ENCODE assay signal across 17 cellular contexts in the genomic region with DNA sequence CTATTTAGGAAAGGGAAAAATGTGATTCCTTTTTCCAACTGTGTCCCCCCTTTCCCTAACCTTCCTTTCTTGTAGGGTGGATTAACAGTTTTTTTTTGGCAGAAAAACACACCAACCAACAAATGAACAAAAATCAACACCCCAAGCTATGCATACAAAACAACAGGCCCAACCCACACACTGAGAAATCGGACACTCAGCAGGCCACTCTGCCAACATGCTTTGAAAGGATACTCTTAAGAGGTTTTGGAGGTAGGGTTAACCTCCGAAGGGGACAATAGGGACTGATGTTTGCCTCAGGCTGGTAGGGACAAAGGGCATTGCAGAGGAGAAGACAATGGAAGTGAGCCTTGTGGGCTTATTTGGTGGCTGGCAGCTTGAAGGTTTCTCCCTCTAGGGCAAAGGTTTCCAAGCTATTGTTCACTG. TPM values are rescaled to one million over a fixed set of nuclear protein-coding genes. Genes with fewer than 3 reads are reported as not detected.
A peak's percentile ranks its signal among the peaks of the same experiment; 100 is the strongest.
DNase-seq lines count a peak whose midpoint lies in the region; ATAC-seq, FAIRE-seq and TF ChIP-seq lines count a peak whose summit lies in the region.
"Had no signal": no experiment of that assay in that cellular context is flagged by ENCODE, and none has a peak within 500 bp of the region (broad histone marks: within the 10 kb centered on the region; RNA-seq: fewer than 3 reads in every experiment).

No MANE protein-coding gene starts in this region.

- TF ChIP-seq POLR2A in HepG2 (IDR thresholded peaks at IDR 0.05; ENCODE audit: insufficient read depth in 1 of 2, low read depth in 2 of 2, low read length in 2 of 2) (no peak), right lobe of liver (IDR thresholded peaks at IDR 0.05) (no peak)

- in situ Hi-C loops in HepG2 (cut with HindIII; ENCODE audit: extremely low pct_ligation_motif_present, low pct_unique_long_range_greater_than_20kb) = no loop called here

- no peaks in the 10 kb centered on the region for H3K79me2 ChIP-seq in HepG2 (ENCODE audit: insufficient read depth, low read length)
- H3K79me2 ChIP-seq in PC-3 (ENCODE audit: low read length) = no peaks in the 10 kb centered on the region

- H3K9ac ChIP-seq in HepG2 (ENCODE audit: insufficient read depth, low read depth, low read length) = peak overlapping the region; percentile 26; the same call in 1 of the 2 replicates
- no peak overlapping the region for H3K9ac ChIP-seq in PC-3 (ENCODE audit: low read length)

- peaks cover 0 to 5% of the 10 kb centered on the region in 2 donors for H3K4me1 Mint-ChIP-seq in natural killer cell

- H3K9me3 ChIP-seq in HepG2 (ENCODE audit: low read length) (no peaks in the 10 kb centered on the region), right lobe of liver (no peaks in the 10 kb centered on the region), PC-3 (ENCODE audit: low read length) (no peaks in the 10 kb centered on the region)
- H3K9me3 ChIP-seq: BE2C had no signal

- H3K36me3 Mint-ChIP-seq in natural killer cell = no peaks in the 10 kb centered on the region

- H3K4me3 ChIP-seq in HepG2 (replicated peaks in 1 of 3; ENCODE audit: insufficient read depth in 1 of 3, low read depth in 2 of 3, low read length in 3 of 3) (0 out of 6 replicates have a peak overlapping the region, but pooled peaks of 1 of the 3 experiments have one; percentile 65), right lobe of liver (no peak overlapping the region), PC-3 (ENCODE audit: low read length) (no peak overlapping the region)

- FAIRE-seq in HepG2 (lab: Jason Lieb, UNC) = peak; percentile 83
- FAIRE-seq: RCC 7860, TTC549 had no signal

- H3K27me3 ChIP-seq in HepG2 (ENCODE audit: control insufficient read depth in 1 of 2, insufficient read depth in 2 of 2, low read length in 2 of 2) (no peaks in the 10 kb centered on the region), right lobe of liver (no peaks in the 10 kb centered on the region), PC-3 (ENCODE audit: low read length) (no peaks in the 10 kb centered on the region)
- H3K27me3 ChIP-seq: BE2C had no signal

- no peaks in the 10 kb centered on the region for H3K9me3 Mint-ChIP-seq in natural killer cell

- H4K20me1 ChIP-seq in HepG2 (ENCODE audit: insufficient read depth, low read length) = no peaks in the 10 kb centered on the region
- H4K20me1 ChIP-seq in PC-3 (ENCODE audit: low read length) = no peaks in the 10 kb centered on the region

- H3K4me3 Mint-ChIP-seq in natural killer cell = no peak overlapping the region
- H3K4me3 Mint-ChIP-seq: CD4-positive, alpha-beta memory T cell; T-helper 17 cell had no signal

- DNase-seq in HepG2 (ENCODE audit: low spot score) (peak; percentile 34), right lobe of liver (no peak), NCI-H146 treated with DMSO at 0.1 percent for 48 hours (lab: John Stamatoyannopoulos, UW; ENCODE audit: unreplicated experiment) (peak; percentile 18), PC-3 (no peak), natural killer cell (no peak), GM19240 (ENCODE audit: insufficient read length, low spot score) (no peak)
- DNase-seq in activated CD4-positive, alpha-beta T cell treated with anti-CD3 and anti-CD28 coated beads for 48 hours = no peak
- DNase-seq: ACHN; BE2C; CD4-positive, alpha-beta memory T cell; Karpas-422; NCI-H2081 treated with DMSO at 0.1 percent for 48 hours; NCI-H524 treated with DMSO at 0.1 percent for 48 hours; SIG-M5; T-helper 17 cell had no signal

- H3F3A ChIP-seq in PC-3 (ENCODE audit: low read length, unreplicated experiment) = no peaks in the 10 kb centered on the region

- ATAC-seq in HepG2 (peak; percentile 17), right lobe of liver (no peak), PC-3 (no peak; the same call in none of the 2 replicates), natural killer cell (no peak)
- ATAC-seq: T-helper 17 cell had no signal

- POLR2A ChIA-PET in HepG2 (lab: Yijun Ruan, JAX) = interaction anchor here (1.6 to 1.9 kb wide), 2 partner anchors 10 to 14 kb away, joined by 5 to 6 read pairs; no protein-coding TSS in a partner anchor
- POLR2A ChIA-PET in PC-3 (lab: Charles Lee; ENCODE audit: unreplicated experiment) = no interaction called here

- H3K4me1 ChIP-seq in HepG2 (ENCODE audit: insufficient read depth, low read length) (peaks cover 52% of the 10 kb centered on the region), right lobe of liver (no peaks in the 10 kb centered on the region), PC-3 (ENCODE audit: insufficient read depth, low read length) (peaks cover 7% of the 10 kb centered on the region)
- H3K4me1 ChIP-seq: BE2C had no signal

- BruUV-seq in HepG2 (replicated peaks; lab: Mats Ljungman, UMichigan) = no TSS peak
- no TSS peak for BruUV-seq in PC-3 (replicated peaks; lab: Mats Ljungman, UMichigan)

- TF ChIP-seq EP300 in HepG2 (IDR thresholded peaks at IDR 0.05; ENCODE audit: low read depth in 2 of 2, low read length in 2 of 2) (no peak), HepG2 (CRISPR knock-in tag; IDR thresholded peaks at IDR 0.05; ENCODE audit: borderline replicate concordance) (no peak)

- no peak overlapping the region for H3K27ac Mint-ChIP-seq in natural killer cell
- H3K27ac Mint-ChIP-seq: CD4-positive, alpha-beta memory T cell; T-helper 17 cell had no signal

- no peak for TF ChIP-seq CTCF in HepG2 (CRISPR knock-in tag; IDR thresholded peaks at IDR 0.05)
- no peak for TF ChIP-seq CTCF in right lobe of liver (IDR thresholded peaks at IDR 0.05)
- no peak for TF ChIP-seq CTCF in PC-3 (conservative IDR thresholded peaks at IDR 0.05; ENCODE audit: low read depth, low read length)
- TF ChIP-seq CTCF in natural killer cell (IDR thresholded peaks at IDR 0.05) = no peak

- CTCF ChIA-PET in HepG2 (lab: Yijun Ruan, JAX; ENCODE audit: low intra/inter-chr PET ratio, low total read pairs) = no interaction called here
- CTCF ChIA-PET in PC-3 (lab: Charles Lee) = interaction anchor here (0.6 kb wide), 1 partner anchor 57 kb away, joined by 3 read pairs; no protein-coding TSS in a partner anchor

- 33% methylated on average over 2 of the region's 2 CpGs for WGBS in HepG2 (ENCODE audit: low lambda C conversion rate)
- 49% methylated on average over 2 of the region's 2 CpGs for WGBS in right lobe of liver (ENCODE audit: insufficient coverage, low coverage, low lambda C conversion rate, missing lambda C conversion rate)

- peaks cover 6 to 16% of the 10 kb centered on the region in 2 experiments for H3K36me3 ChIP-seq in HepG2 (replicated peaks in 1 of 2; ENCODE audit: control insufficient read depth in 1 of 2, insufficient read depth in 2 of 2, low read length in 2 of 2)
- no peaks in the 10 kb centered on the region for H3K36me3 ChIP-seq in right lobe of liver
- H3K36me3 ChIP-seq in PC-3 (ENCODE audit: low read depth, low read length) = no peaks in the 10 kb centered on the region
- H3K36me3 ChIP-seq: BE2C had no signal

- intact Hi-C loops in HepG2 (cut with micrococcal nuclease; ENCODE audit: unreplicated experiment) (no loop called here), right lobe of liver (cut with DNase I) (no loop called here), PC-3 (cut with micrococcal nuclease) (no loop called here), natural killer cell (cut with micrococcal nuclease) (no loop called here)

- H3K9me2 ChIP-seq in PC-3 (replicated peaks; ENCODE audit: low read length) = no peaks in the 10 kb centered on the region

- no peak overlapping the region for H2AFZ ChIP-seq in HepG2 (ENCODE audit: low read length)
- H2AFZ ChIP-seq in PC-3 (ENCODE audit: low read length) = peak overlapping the region; percentile 53; the same call in 1 of the 2 replicates

- TF ChIP-seq RAD21 in HepG2 (CRISPR knock-in tag; IDR thresholded peaks at IDR 0.05) = no peak

- H3K27ac ChIP-seq in HepG2 (ENCODE audit: extremely low read length, insufficient read depth, low read length) (peak overlapping the region; percentile 20), right lobe of liver (no peak overlapping the region), PC-3 (ENCODE audit: low read length) (no peak overlapping the region)

- peak overlapping the region; percentile 88 for H3K4me2 ChIP-seq in HepG2 (ENCODE audit: low read depth, low read length)
- H3K4me2 ChIP-seq in PC-3 (ENCODE audit: low read length) = no peak overlapping the region

- peaks cover under 1 to 8% of the 10 kb centered on the region in 2 donors for H3K27me3 Mint-ChIP-seq in natural killer cell (ENCODE audit: low read depth in 2 of 2)

TF ChIP-seq in HepG2, 621 proteins besides CTCF, POLR2A, EP300 and RAD21 (continues in another document):
- TF ChIP-seq MIXL1 (CRISPR knock-in tag; IDR thresholded peaks at IDR 0.05) (no peak), ZNF724P (CRISPR knock-in tag; IDR thresholded peaks at IDR 0.05; ENCODE audit: borderline replicate concordance) (peak; percentile 24; the same call in 1 of the 2 replicates)

RNA-seq across cellular contexts. Expression of gene POLE4, which starts 33.1 kb away (rescaled TPM):
- total RNA-seq in HepG2 (2016; rRNA removed; fragmentation: Illumina TruSeq; extraction: Trizol) = 106 and 143 TPM in 2 replicates
- 94.0 and 107 TPM in 2 replicates for total RNA-seq in HepG2 (2016; cell fraction: cytosol; rRNA removed; fragmentation: Illumina TruSeq; extraction: Trizol; ENCODE audit: low read depth)
- total RNA-seq in HepG2 (2016; cell fraction: insoluble cytoplasmic fraction; rRNA removed; fragmentation: Illumina TruSeq; extraction: Trizol) = 104 and 137 TPM in 2 replicates
- 150 and 161 TPM in 2 replicates for total RNA-seq in HepG2 (2016; cell fraction: membrane; rRNA removed; fragmentation: Illumina TruSeq; extraction: Trizol)
- 60.9 and 61.8 TPM in 2 replicates for total RNA-seq in HepG2 (2016; cell fraction: nucleus; rRNA removed; fragmentation: Illumina TruSeq; extraction: Trizol)
- 88.0 and 116 TPM in 2 replicates for polyA plus RNA-seq in HepG2 (2011; rRNA removed)
- polyA plus RNA-seq in HepG2 (2011; cell fraction: cytosol; rRNA removed) = 52.2 and 52.3 TPM in 2 replicates
- 21.1 and 23.6 TPM in 2 replicates for polyA plus RNA-seq in HepG2 (2011; cell fraction: nucleus; rRNA removed)
- polyA plus RNA-seq in HepG2 (2012) = 93.6 and 130 TPM in 2 replicates
- polyA plus RNA-seq in HepG2 (2016; cell fraction: cytosol; fragmentation: Illumina TruSeq; extraction: Trizol; ENCODE audit: low read depth) = 173 and 208 TPM in 2 replicates
- polyA plus RNA-seq in HepG2 (2016; cell fraction: insoluble cytoplasmic fraction; fragmentation: Illumina TruSeq; extraction: Trizol; ENCODE audit: low read depth) = 189 and 200 TPM in 2 replicates
- polyA plus RNA-seq in HepG2 (2016; cell fraction: membrane; fragmentation: Illumina TruSeq; extraction: Trizol; ENCODE audit: low read depth) = 177 and 214 TPM in 2 replicates
- polyA plus RNA-seq in HepG2 (2016; cell fraction: nucleus; fragmentation: Illumina TruSeq; extraction: Trizol; ENCODE audit: insufficient read depth, low read depth) = 95.8 and 99.1 TPM in 2 replicates
- 15.2 and 28.4 TPM in 2 replicates for polyA minus RNA-seq in HepG2 (2011; rRNA and poly(A)+ RNA removed; ENCODE audit: low replicate concordance)
- 20.3 and 21.8 TPM in 2 replicates for polyA minus RNA-seq in HepG2 (2011; cell fraction: cytosol; rRNA and poly(A)+ RNA removed)
- polyA minus RNA-seq in HepG2 (2011; cell fraction: nucleus; rRNA and poly(A)+ RNA removed) = 56.9 and 77.9 TPM in 2 replicates
- 10 to 100 TPM in 5 of 6 experiments, 1 to 10 TPM in 1; 9.8 to 31.4 (median 25.7) TPM for total RNA-seq in right lobe of liver
- 121 and 132 TPM in 2 replicates for total RNA-seq in PC-3 (2014; rRNA removed)
- 10 to 100 TPM; 31.1 to 35.3 (median 34.4) TPM for total RNA-seq in natural killer cell

Comparison
In these comparisons a context has a peak if more than half of its experiments do, and no peak if none do; other contexts are left out.
1. DNase-seq: peak in HepG2 (single experiment) and NCI-H146 treated with DMSO at 0.1 percent for 48 hours (single experiment); none in right lobe of liver (0 of 3), PC-3 (single experiment), natural killer cell (single experiment), activated CD4-positive, alpha-beta T cell treated with anti-CD3 and anti-CD28 coated beads for 48 hours (single experiment) and GM19240 (single experiment).